In the genomic region with DNA sequence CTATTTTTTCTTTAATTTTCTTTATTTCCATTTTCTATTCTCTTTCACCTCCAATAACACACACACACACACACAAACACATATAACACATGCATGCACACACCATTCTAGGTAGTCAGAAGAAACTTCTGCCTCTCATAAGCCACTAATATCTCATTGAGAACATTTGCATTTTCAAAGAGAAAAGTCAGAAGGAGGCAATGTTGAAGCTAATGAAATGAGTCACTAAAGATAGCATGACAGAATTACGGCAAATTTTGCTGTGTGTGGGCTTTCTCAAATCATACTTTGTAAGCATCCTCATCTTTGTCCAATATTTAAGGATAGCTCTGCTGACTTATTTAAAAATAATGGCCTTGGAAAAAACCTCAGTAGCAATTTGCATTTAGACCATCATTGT, we compare ENCODE assay signal across 20 cellular contexts.
DNase-seq lines count a peak whose midpoint lies in the region; ATAC-seq, FAIRE-seq and TF ChIP-seq lines count a peak whose summit lies in the region.
"Had no signal": no experiment of that assay in that cellular context is flagged by ENCODE, and none has a peak within 500 bp of the region (broad histone marks: within the 10 kb centered on the region; RNA-seq: fewer than 3 reads in every experiment).

No MANE protein-coding gene starts in this region.

- H4K20me1 ChIP-seq in smooth muscle cell (ENCODE audit: low read depth) (no peaks in the 10 kb centered on the region), mammary epithelial cell (ENCODE audit: insufficient read depth, low read length) (no peaks in the 10 kb centered on the region)

- H3K4me3 ChIP-seq in smooth muscle cell, result no peak overlapping the region
- H3K4me3 ChIP-seq in mammary epithelial cell (replicated peaks in 1 of 3; ENCODE audit: insufficient read depth in 1 of 3, low read depth in 2 of 3, low read length in 3 of 3), result no peak overlapping the region

- H2AFZ ChIP-seq in smooth muscle cell (ENCODE audit: low read depth) (no peak overlapping the region), mammary epithelial cell (ENCODE audit: low read depth, low read length) (no peak overlapping the region)

- FAIRE-seq in D721Med (lab: Jason Lieb, UNC), result no peak

- no peaks in the 10 kb centered on the region for H3K27me3 ChIP-seq in smooth muscle cell (ENCODE audit: low read depth)
- H3K27me3 ChIP-seq in mammary epithelial cell (ENCODE audit: insufficient read depth, low read length), result peaks cover 3% of the 10 kb centered on the region
- H3K27me3 ChIP-seq: foreskin keratinocyte had no signal

- CTCF ChIA-PET in mammary epithelial cell (lab: Charles Lee; ENCODE audit: low non-redundant PET), result no interaction called here

- H3K27ac ChIP-seq in smooth muscle cell (ENCODE audit: low read depth) (peak overlapping the region; percentile 41), mammary epithelial cell (ENCODE audit: insufficient read depth, low read depth, low read length) (no peak overlapping the region)
- H3K27ac ChIP-seq: epithelial cell of prostate, foreskin keratinocyte, KMS-11 had no signal

- H3K36me3 ChIP-seq in smooth muscle cell (ENCODE audit: low read depth) (no peaks in the 10 kb centered on the region), mammary epithelial cell (ENCODE audit: insufficient read depth, low read length) (no peaks in the 10 kb centered on the region)

- intact Hi-C loops in mammary epithelial cell (cut with micrococcal nuclease), result no loop called here

- TF ChIP-seq CTCF in smooth muscle cell (IDR thresholded peaks at IDR 0.05; ENCODE audit: borderline replicate concordance, insufficient read depth, poor library complexity, severe bottlenecking), result no peak
- TF ChIP-seq CTCF in mammary epithelial cell (conservative IDR thresholded peaks at IDR 0.05 in 1 of 2, IDR thresholded peaks at IDR 0.05 in 1 of 2; ENCODE audit: extremely low read depth in 1 of 2, insufficient read depth in 1 of 2, low read depth in 1 of 2, low read length in 2 of 2), result no peak
- no peak for TF ChIP-seq CTCF in D721Med (IDR thresholded peaks at IDR 0.05; ENCODE audit: insufficient read depth, missing control alignments)

- H3K4me1 ChIP-seq in smooth muscle cell (ENCODE audit: low read depth) (peaks cover under 1% of the 10 kb centered on the region), mammary epithelial cell (ENCODE audit: insufficient read depth, low read length) (no peaks in the 10 kb centered on the region)
- H3K4me1 ChIP-seq: foreskin keratinocyte had no signal

- no peaks in the 10 kb centered on the region for H3K9me3 ChIP-seq in smooth muscle cell (replicated peaks; ENCODE audit: low read depth)
- no peaks in the 10 kb centered on the region for H3K9me3 ChIP-seq in mammary epithelial cell (replicated peaks; ENCODE audit: insufficient read depth, low read length)

- dilution Hi-C loops in mammary epithelial cell (cut with HindIII; ENCODE audit: low sequenced_read_pairs), result no loop called here

- ATAC-seq in GM18909 (IDR thresholded peaks at IDR 0.05; ENCODE audit: poor library complexity, unreplicated experiment) (peak; percentile 30), HG02571 (IDR thresholded peaks at IDR 0.05; ENCODE audit: unreplicated experiment) (peak; percentile 44), HG03175 (IDR thresholded peaks at IDR 0.05; ENCODE audit: unreplicated experiment) (peak; percentile 49)
- ATAC-seq: foreskin keratinocyte, left colon had no signal

- 23% methylated on average over 1 of the region's 1 CpG for WGBS in smooth muscle cell (ENCODE audit: low lambda C conversion rate)
- 93% methylated on average over 1 of the region's 1 CpG for WGBS in mammary epithelial cell (ENCODE audit: low coverage, missing lambda C conversion rate)

- in situ Hi-C loops in mammary epithelial cell (cut with MboI; ENCODE audit: low sequenced_read_pairs in 2 of 2), result no loop called here

- no peak overlapping the region for H3K9ac ChIP-seq in smooth muscle cell (ENCODE audit: low read depth)
- no peak overlapping the region for H3K9ac ChIP-seq in mammary epithelial cell (ENCODE audit: insufficient read depth, low read length)
- H3K9ac ChIP-seq: KMS-11 had no signal

- H3K4me2 ChIP-seq in smooth muscle cell, result peak overlapping the region; percentile 34
- no peak overlapping the region for H3K4me2 ChIP-seq in mammary epithelial cell (ENCODE audit: insufficient read depth, low read depth, low read length)
- H3K4me2 ChIP-seq: KMS-11 had no signal

- no peaks in the 10 kb centered on the region for H3K79me2 ChIP-seq in smooth muscle cell (ENCODE audit: low read depth)
- no peaks in the 10 kb centered on the region for H3K79me2 ChIP-seq in mammary epithelial cell (ENCODE audit: insufficient read depth, low read length)

- no TSS peak for BruUV-seq in mammary epithelial cell (replicated peaks; lab: Mats Ljungman, UMichigan)

- peaks cover 4% of the 10 kb centered on the region for H3F3A ChIP-seq in smooth muscle cell (ENCODE audit: low read depth)

- DNase-seq in smooth muscle cell (lab: John Stamatoyannopoulos, UW; ENCODE audit: unreplicated experiment) (no peak), SIG-M5 treated with dmso at 0.1 percent for 504 hours (lab: John Stamatoyannopoulos, UW; ENCODE audit: unreplicated experiment) (no peak), mammary epithelial cell (no peak), D721Med (ENCODE audit: insufficient read length, low spot score) (no peak)
- DNase-seq: activated CD4-positive, alpha-beta T cell treated with anti-CD3 and anti-CD28 coated beads, Interleukin-2, amount 10 ng/mL, durations not matched to agents 7 days and 5 days; activated gamma-delta T cell; COR-L47; foreskin keratinocyte; GOT3; left colon; midbrain; NCI-H1930; NCI-H446; stimulated activated CD4-positive, alpha-beta T cell treated with anti-CD3 and anti-CD28 coated beads, Interleukin-12 subunit alpha, Interleukin-12 subunit beta, amount 100 ng/mL, for 4 hours; SW 1271 had no signal
